Comparison of ENCODE assay signal across 29 cellular contexts in genomic region chr1:88851303-88852063, GRCh38. TPM values are rescaled to one million over a fixed set of nuclear protein-coding genes. Genes with fewer than 3 reads are reported as not detected.
DNase-seq lines count a peak whose midpoint lies in the region; ATAC-seq and TF ChIP-seq lines count a peak whose summit lies in the region.
"Had no signal": no experiment of that assay in that cellular context is flagged by ENCODE, and none has a peak within 500 bp of the region (broad histone marks: within the 10 kb centered on the region; RNA-seq: fewer than 3 reads in every experiment).

No MANE protein-coding gene starts in this region.

- no peaks in the 10 kb centered on the region for H3K27me3 Mint-ChIP-seq in CD4-positive, alpha-beta T cell
- no peaks in the 10 kb centered on the region for H3K27me3 Mint-ChIP-seq in CD4-positive, alpha-beta memory T cell
- no peaks in the 10 kb centered on the region for H3K27me3 Mint-ChIP-seq in activated naive CD8-positive, alpha-beta T cell treated with anti-CD3 and anti-CD28 coated beads, Interleukin-2, amount 50 U/mL, for 24 hours

- H3K4me3 ChIP-seq in CD4-positive, alpha-beta memory T cell (ENCODE audit: low read length in 2 of 2): no peak overlapping the region
- no peak overlapping the region for H3K4me3 ChIP-seq in neuronal stem cell (ENCODE audit: low read length in 2 of 2)
- H3K4me3 ChIP-seq: adrenal gland, body of pancreas, GM23338, pancreas, uterus had no signal

- WGBS in neuronal stem cell (ENCODE audit: extremely low coverage in 2 of 2, insufficient read length in 2 of 2, insufficient replicate concordance in 1 of 2), 2 donors: no CpG with 5 or more reads among the region's 6 CpGs

- no peak overlapping the region for H3K23ac ChIP-seq in neuronal stem cell (ENCODE audit: low read depth, low read length, poor library complexity)

- no peak overlapping the region for H2BK15ac ChIP-seq in neuronal stem cell (ENCODE audit: low read length)

- CTCF ChIA-PET in CD4-positive, alpha-beta T cell (lab: Charles Lee): no interaction called here
- CTCF ChIA-PET in CD4-positive, alpha-beta memory T cell (lab: Charles Lee; ENCODE audit: partially characterized antibody): no interaction called here

- no peak overlapping the region for H3K14ac ChIP-seq in neuronal stem cell (ENCODE audit: low read length)

- no peaks in the 10 kb centered on the region for H3K79me1 ChIP-seq in neuronal stem cell (ENCODE audit: low read depth, low read length)

- no peak overlapping the region for H2BK12ac ChIP-seq in neuronal stem cell (ENCODE audit: low read length)

- no peak overlapping the region for H4K91ac ChIP-seq in neuronal stem cell (ENCODE audit: low read depth, low read length, poor library complexity)

- no peak overlapping the region for H4K8ac ChIP-seq in neuronal stem cell (ENCODE audit: low read depth, low read length)

- no peak overlapping the region for H3K18ac ChIP-seq in neuronal stem cell (ENCODE audit: low read length)

- no peak for DNase-seq in CD4-positive, alpha-beta T cell
- DNase-seq in CD4-positive, alpha-beta memory T cell: no peak
- DNase-seq in activated naive CD8-positive, alpha-beta T cell treated with anti-CD3 and anti-CD28 coated beads, Interleukin-2, amount 50 U/mL, for 24 hours: no peak
- DNase-seq in neuronal stem cell (ENCODE audit: low spot score) (no peak), retina (no peak), SHP77 (lab: John Stamatoyannopoulos, UW) (no peak), 8988T (no peak)
- DNase-seq: activated CD4-positive, alpha-beta T cell treated with anti-CD3 and anti-CD28 coated beads for 4 hours; adrenal gland; body of pancreas; DMS 273 treated with DMSO at 0.1 percent for 48 hours; effector CD4-positive, alpha-beta T cell; EL; mesenchymal stem cell; MM.1S; NCI-H2081; NCI-H226; OCI-M1; pancreas; right cardiac atrium; SK-N-SH; stimulated activated CD4-positive, alpha-beta T cell treated with anti-CD3 and anti-CD28 coated beads, Interleukin-2, amount 100 ng/mL, for 48 hours; uterus had no signal

- H2AK5ac ChIP-seq in neuronal stem cell (ENCODE audit: low read depth, low read length): no peak overlapping the region

- no peak overlapping the region for H2BK5ac ChIP-seq in neuronal stem cell (ENCODE audit: low read length)

- H3K27me3 ChIP-seq in CD4-positive, alpha-beta T cell (ENCODE audit: control insufficient read depth, insufficient read depth, low read length): no peaks in the 10 kb centered on the region
- no peaks in the 10 kb centered on the region for H3K27me3 ChIP-seq in CD4-positive, alpha-beta memory T cell (ENCODE audit: insufficient read depth, low read length)
- no peaks in the 10 kb centered on the region for H3K27me3 ChIP-seq in neuronal stem cell (ENCODE audit: control insufficient read depth in 3 of 3, insufficient read depth in 3 of 3, low read depth in 1 of 3, low read length in 3 of 3)
- H3K27me3 ChIP-seq: adrenal gland, body of pancreas, pancreas, uterus had no signal

- peaks cover 30% of the 10 kb centered on the region for H3K36me3 ChIP-seq in CD4-positive, alpha-beta memory T cell (ENCODE audit: insufficient read depth, low read length)
- peaks cover 0 to 51% of the 10 kb centered on the region in 2 donors for H3K36me3 ChIP-seq in neuronal stem cell (replicated peaks in 1 of 2; ENCODE audit: control insufficient read depth in 2 of 2, insufficient read depth in 2 of 2, low read length in 2 of 2)
- H3K36me3 ChIP-seq: uterus had no signal

- no peaks in the 10 kb centered on the region for H3K4me1 Mint-ChIP-seq in CD4-positive, alpha-beta T cell (ENCODE audit: low read depth)
- H3K4me1 Mint-ChIP-seq in CD4-positive, alpha-beta memory T cell: peaks cover 0 to 4% (median under 1%) of the 10 kb centered on the region in 4 donors
- peaks cover 12% of the 10 kb centered on the region for H3K4me1 Mint-ChIP-seq in activated naive CD8-positive, alpha-beta T cell treated with anti-CD3 and anti-CD28 coated beads, Interleukin-2, amount 50 U/mL, for 24 hours

- POLR2A ChIA-PET in CD4-positive, alpha-beta T cell (lab: Charles Lee): no interaction called here
- POLR2A ChIA-PET in CD4-positive, alpha-beta memory T cell (lab: Charles Lee; ENCODE audit: partially characterized antibody): interaction anchor here (1.5 kb wide), 1 partner anchor 39 kb away, joined by 3 read pairs; the partner anchor contains the start of gene GTF2B

- H3K27ac Mint-ChIP-seq in CD4-positive, alpha-beta T cell: peak overlapping the region; percentile 57
- H3K27ac Mint-ChIP-seq in CD4-positive, alpha-beta memory T cell: peak overlapping the region in 5 of 7 donors; percentile 22 to 64 (median 37)
- peak overlapping the region; percentile 60 for H3K27ac Mint-ChIP-seq in activated naive CD8-positive, alpha-beta T cell treated with anti-CD3 and anti-CD28 coated beads, Interleukin-2, amount 50 U/mL, for 24 hours
- H3K27ac Mint-ChIP-seq: activated T-helper 1 cell treated with anti-CD3 and anti-CD28 coated beads, Interleukin-12 subunit alpha, Interleukin-12 subunit beta, Interleukin-2, Interleukin-4 antibody, amounts not matched to agents 30 ng/mL and 10 ng/mL and 1 ng/mL, durations not matched to agents 14 hours and 24 hours and 36 hours; GM23338; T-helper 1 cell treated with Interleukin-12 subunit alpha and Interleukin-12 subunit beta and Interleukin-4 antibody, amounts not matched to agents 30 μg/mL and 1 μg/mL, for 36 hours had no signal

- H3K27ac ChIP-seq in CD4-positive, alpha-beta T cell (ENCODE audit: low read depth, low read length): no peak overlapping the region
- H3K27ac ChIP-seq in CD4-positive, alpha-beta memory T cell (ENCODE audit: low read depth, low read length): no peak overlapping the region
- H3K27ac ChIP-seq in neuronal stem cell (replicated peaks; ENCODE audit: low read length): peak overlapping the region; percentile 6
- H3K27ac ChIP-seq: adrenal gland, body of pancreas, epithelial cell of prostate, KMS-11, pancreas, uterus had no signal

- no peak for TF ChIP-seq CTCF in CD4-positive, alpha-beta T cell (IDR thresholded peaks at IDR 0.05)

- no peak for ATAC-seq in CD4-positive, alpha-beta T cell (ENCODE audit: poor library complexity)
- ATAC-seq in activated naive CD8-positive, alpha-beta T cell treated with anti-CD3 and anti-CD28 coated beads, Interleukin-2, amount 50 U/mL, for 24 hours: peak; percentile 59
- ATAC-seq: body of pancreas, GM23338, left lobe of liver, pancreas, right cardiac atrium had no signal

- H3K4me2 ChIP-seq in neuronal stem cell (ENCODE audit: insufficient read depth, low read length, poor library complexity, severe bottlenecking): no peak overlapping the region
- H3K4me2 ChIP-seq: GM23338, KMS-11, SK-N-SH had no signal

- no peaks in the 10 kb centered on the region for H3K9me3 Mint-ChIP-seq in CD4-positive, alpha-beta T cell
- no peaks in the 10 kb centered on the region for H3K9me3 Mint-ChIP-seq in CD4-positive, alpha-beta memory T cell
- H3K9me3 Mint-ChIP-seq in activated naive CD8-positive, alpha-beta T cell treated with anti-CD3 and anti-CD28 coated beads, Interleukin-2, amount 50 U/mL, for 24 hours: no peaks in the 10 kb centered on the region
- H3K9me3 Mint-ChIP-seq: activated T-helper 1 cell treated with anti-CD3 and anti-CD28 coated beads, Interleukin-12 subunit alpha, Interleukin-12 subunit beta, Interleukin-2, Interleukin-4 antibody, amounts not matched to agents 30 ng/mL and 10 ng/mL and 1 ng/mL, durations not matched to agents 14 hours and 24 hours and 36 hours; GM23338; T-helper 1 cell treated with Interleukin-12 subunit alpha and Interleukin-12 subunit beta and Interleukin-4 antibody, amounts not matched to agents 30 μg/mL and 1 μg/mL, for 36 hours had no signal

- intact Hi-C loops in CD4-positive, alpha-beta T cell (cut with DNase I, micrococcal nuclease): no loop called here
- intact Hi-C loops in CD4-positive, alpha-beta memory T cell (cut with micrococcal nuclease): no loop called here

- no peak overlapping the region for H2BK120ac ChIP-seq in neuronal stem cell (ENCODE audit: low read depth, low read length)

- H3K4me3 Mint-ChIP-seq in CD4-positive, alpha-beta T cell: no peak overlapping the region
- H3K4me3 Mint-ChIP-seq in CD4-positive, alpha-beta memory T cell: no peak overlapping the region
- H3K4me3 Mint-ChIP-seq in activated naive CD8-positive, alpha-beta T cell treated with anti-CD3 and anti-CD28 coated beads, Interleukin-2, amount 50 U/mL, for 24 hours: no peak overlapping the region
- H3K4me3 Mint-ChIP-seq: activated T-helper 1 cell treated with anti-CD3 and anti-CD28 coated beads, Interleukin-12 subunit alpha, Interleukin-12 subunit beta, Interleukin-2, Interleukin-4 antibody, amounts not matched to agents 30 ng/mL and 10 ng/mL and 1 ng/mL, durations not matched to agents 14 hours and 24 hours and 36 hours; GM23338; T-helper 1 cell treated with Interleukin-12 subunit alpha and Interleukin-12 subunit beta and Interleukin-4 antibody, amounts not matched to agents 30 μg/mL and 1 μg/mL, for 36 hours had no signal

- peaks cover 59% of the 10 kb centered on the region for H3K36me3 Mint-ChIP-seq in CD4-positive, alpha-beta T cell (ENCODE audit: low read depth)
- H3K36me3 Mint-ChIP-seq in CD4-positive, alpha-beta memory T cell: peaks cover 21 to 51% of the 10 kb centered on the region in 2 donors
- H3K36me3 Mint-ChIP-seq in activated naive CD8-positive, alpha-beta T cell treated with anti-CD3 and anti-CD28 coated beads, Interleukin-2, amount 50 U/mL, for 24 hours (ENCODE audit: low read depth): peaks cover 28% of the 10 kb centered on the region

- no peak overlapping the region for H3K4ac ChIP-seq in neuronal stem cell (ENCODE audit: low read length)

- H3K9ac ChIP-seq in neuronal stem cell (ENCODE audit: low read depth, low read length, poor library complexity): no peak overlapping the region
- H3K9ac ChIP-seq: KMS-11, SK-N-SH had no signal

- H3K4me1 ChIP-seq in CD4-positive, alpha-beta memory T cell (ENCODE audit: insufficient read depth, low read length): no peaks in the 10 kb centered on the region
- peaks cover 3 to 12% of the 10 kb centered on the region in 2 donors for H3K4me1 ChIP-seq in neuronal stem cell (ENCODE audit: control insufficient read depth in 2 of 2, insufficient read depth in 1 of 2, low read depth in 1 of 2, low read length in 2 of 2)
- H3K4me1 ChIP-seq: adrenal gland, body of pancreas, pancreas, uterus had no signal

- H2AFZ ChIP-seq in neuronal stem cell (ENCODE audit: low read length): no peak overlapping the region
- H2AFZ ChIP-seq: GM23338 had no signal

- H3K9me3 ChIP-seq in CD4-positive, alpha-beta T cell (ENCODE audit: control insufficient read depth, low read length): no peaks in the 10 kb centered on the region
- no peaks in the 10 kb centered on the region for H3K9me3 ChIP-seq in CD4-positive, alpha-beta memory T cell (ENCODE audit: control insufficient read depth in 1 of 2, low read length in 2 of 2)
- no peaks in the 10 kb centered on the region for H3K9me3 ChIP-seq in neuronal stem cell (replicated peaks in 1 of 2; ENCODE audit: control insufficient read depth in 2 of 2, insufficient read depth in 1 of 2, low read depth in 1 of 2, low read length in 2 of 2)
- H3K9me3 ChIP-seq: adrenal gland, body of pancreas, pancreas, SK-N-SH, uterus had no signal

RNA-seq across cellular contexts. Expression of gene GTF2B, which starts 39.9 kb away (rescaled TPM):
- total RNA-seq in CD4-positive, alpha-beta T cell: 10 to 100 TPM; 82.6 to 86.4 TPM
- total RNA-seq in CD4-positive, alpha-beta memory T cell: 10 to 100 TPM; 43.9 to 48.3 TPM
- polyA plus RNA-seq in CD4-positive, alpha-beta memory T cell: 10 to 100 TPM; 50.2 to 68.5 TPM
- polyA plus RNA-seq in neuronal stem cell (2013, experiment 1 of 2): 25.1 TPM
- polyA plus RNA-seq in neuronal stem cell (2013, experiment 2 of 2): 25.7 TPM
